In genomic region chr19:34926361-34926684, GRCh38 we compare ENCODE assay signal across 8 cellular contexts. TPM values are rescaled to one million over a fixed set of nuclear protein-coding genes. Genes with fewer than 3 reads are reported as not detected.
DNase-seq lines count a peak whose midpoint lies in the region; ATAC-seq and TF ChIP-seq lines count a peak whose summit lies in the region.

No MANE protein-coding gene starts in this region.

- peak overlapping the region; percentile 76 for H3K4me3 ChIP-seq in AG04449 (ENCODE audit: low read depth, low read length)
- peak overlapping the region; percentile 80 for H3K4me3 ChIP-seq in choroid plexus epithelial cell (ENCODE audit: low read depth, low read length)

- DNase-seq in AG04449 (ENCODE audit: low read depth, low spot score), result no peak
- DNase-seq in choroid plexus epithelial cell (ENCODE audit: low read depth), result no peak
- DNase-seq in natural killer cell, result no peak
- DNase-seq in AG08395 (ENCODE audit: low spot score), result no peak
- DNase-seq in epidermal melanocyte (ENCODE audit: insufficient read length, low spot score), result no peak
- no peak for DNase-seq in iPS-NIHi7 (ENCODE audit: extremely low spot score)
- no peak for DNase-seq in NCI-H187 treated with DMSO at 0.1 percent for 48 hours (lab: John Stamatoyannopoulos, UW)

- H3K4me1 Mint-ChIP-seq in IgD-negative memory B cell (peaks cover 7 to 12% (median 8%) of the 10 kb centered on the region in 3 donors), natural killer cell (peaks cover 13 to 14% of the 10 kb centered on the region in 2 donors)

- TF ChIP-seq CTCF in AG04449 (IDR thresholded peaks at IDR 0.05; ENCODE audit: insufficient read depth, low read length, missing control alignments) (no peak), choroid plexus epithelial cell (conservative IDR thresholded peaks at IDR 0.05; ENCODE audit: low read depth, low read length) (no peak), natural killer cell (IDR thresholded peaks at IDR 0.05) (no peak)

- H3K36me3 Mint-ChIP-seq in IgD-negative memory B cell (peaks cover 3% of the 10 kb centered on the region), natural killer cell (no peaks in the 10 kb centered on the region)

- POLR2A ChIA-PET in AG04449 (lab: Yijun Ruan, JAX), result interaction anchor here (0.9 to 1.8 kb wide), 4 partner anchors 10 to 249 kb away, joined by 3 to 8 read pairs (median 3); partner anchors contain the start of genes SCGB2B2, ZNF181 and ZNF302

- no peaks in the 10 kb centered on the region for H3K9me3 Mint-ChIP-seq in IgD-negative memory B cell
- no peaks in the 10 kb centered on the region for H3K9me3 Mint-ChIP-seq in natural killer cell

- H3K27me3 Mint-ChIP-seq in IgD-negative memory B cell (no peaks in the 10 kb centered on the region), natural killer cell (ENCODE audit: low read depth in 2 of 2) (peaks cover 3 to 7% of the 10 kb centered on the region in 2 donors)

- peak overlapping the region in 1 of 3 donors; percentile 75 for H3K27ac Mint-ChIP-seq in IgD-negative memory B cell
- H3K27ac Mint-ChIP-seq in natural killer cell, result peak overlapping the region in 1 of 2 donors; percentile 83

- ATAC-seq in natural killer cell, result no peak

- intact Hi-C loops in natural killer cell (cut with micrococcal nuclease), result no loop called here

- CTCF ChIA-PET in AG04449 (lab: Yijun Ruan, JAX), result interaction anchor here (1.3 kb wide), 1 partner anchor 10 kb away, joined by 4 read pairs; no protein-coding TSS in a partner anchor

- H3K4me3 Mint-ChIP-seq in IgD-negative memory B cell, result peak overlapping the region; percentile 90 to 97 (median 94)
- peak overlapping the region; percentile 94 for H3K4me3 Mint-ChIP-seq in natural killer cell

RNA-seq across cellular contexts. Expression of gene ZNF30, which starts 0.4 kb away (rescaled TPM):
- polyA plus RNA-seq in IgD-negative memory B cell, result 1.6 TPM
- 1 to 10 TPM; 2.7 to 4.3 (median 3.8) TPM for total RNA-seq in natural killer cell

RNA-seq across cellular contexts. Expression of gene ZNF792, which starts 37.7 kb away (rescaled TPM):
- polyA plus RNA-seq in IgD-negative memory B cell, result 8.9 TPM
- total RNA-seq in natural killer cell, result 10 to 100 TPM; 11.9 to 19.6 (median 16.2) TPM
